In the genomic region with DNA sequence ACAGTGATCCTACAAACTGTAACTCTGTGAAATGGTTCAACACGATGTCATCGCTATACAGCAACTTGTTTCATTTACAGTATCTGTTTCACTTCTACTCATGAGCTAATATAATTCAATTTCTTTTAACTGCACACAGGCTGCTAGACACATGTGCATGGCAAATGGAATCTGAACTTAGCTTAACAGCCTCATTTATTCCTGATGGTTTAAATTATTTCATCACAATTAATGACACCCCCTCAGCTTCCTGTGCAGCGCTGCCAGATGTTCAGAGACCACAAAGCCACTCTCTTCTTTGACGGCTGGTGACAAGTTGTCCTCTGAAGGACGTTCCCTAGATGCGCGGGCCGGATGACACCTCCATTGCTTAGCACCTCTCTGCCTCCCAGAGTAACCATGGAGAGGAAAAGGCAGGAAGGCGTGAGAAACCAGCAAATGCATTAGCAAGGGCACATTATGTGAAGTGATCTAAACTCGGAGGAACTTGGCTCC, we compare ENCODE assay signal across 17 cellular contexts.
DNase-seq lines count a peak whose midpoint lies in the region; ATAC-seq, FAIRE-seq and TF ChIP-seq lines count a peak whose summit lies in the region.
"Had no signal": no experiment of that assay in that cellular context is flagged by ENCODE, and none has a peak within 500 bp of the region (broad histone marks: within the 10 kb centered on the region; RNA-seq: fewer than 3 reads in every experiment).

No MANE protein-coding gene starts in this region.

- no peak for TF ChIP-seq RAD21 in A549 (conservative IDR thresholded peaks at IDR 0.05 in 1 of 2, IDR thresholded peaks at IDR 0.05 in 1 of 2)

- H3K9me3 ChIP-seq in A549 (no peaks in the 10 kb centered on the region), PC-3 (ENCODE audit: low read length) (no peaks in the 10 kb centered on the region)
- H3K9me3 ChIP-seq: transverse colon had no signal

- in situ Hi-C loops in astrocyte of the spinal cord (cut with HindIII; ENCODE audit: low sequenced_read_pairs): no loop called here

- H3K27ac ChIP-seq in A549: no peak overlapping the region
- H3K27ac ChIP-seq in GM23338 (ENCODE audit: low read depth): peak overlapping the region; percentile 34; the same call in 1 of the 2 replicates
- no peak overlapping the region for H3K27ac ChIP-seq in mesendoderm (ENCODE audit: low read depth, low read length)
- H3K27ac ChIP-seq in PC-3 (ENCODE audit: low read length): no peak overlapping the region
- H3K27ac ChIP-seq: epithelial cell of prostate, HL-60, transverse colon had no signal

- peaks cover 50% of the 10 kb centered on the region for H3K4me1 Mint-ChIP-seq in GM23338
- H3K4me1 Mint-ChIP-seq: naive thymus-derived CD4-positive, alpha-beta T cell had no signal

- TF ChIP-seq CTCF in A549 (IDR thresholded peaks at IDR 0.05) (no peak), GM23338 (conservative IDR thresholded peaks at IDR 0.05; ENCODE audit: low read depth in 2 of 2) (no peak), astrocyte of the spinal cord (IDR thresholded peaks at IDR 0.05; ENCODE audit: low read depth, low read length) (no peak), PC-3 (conservative IDR thresholded peaks at IDR 0.05; ENCODE audit: low read depth, low read length) (no peak)

- H3K79me2 ChIP-seq in GM23338 (replicated peaks; ENCODE audit: insufficient read depth) (peaks cover 4% of the 10 kb centered on the region; the same call in 1 of the 2 replicates), mesendoderm (ENCODE audit: control insufficient read depth, insufficient read depth, low read length) (no peaks in the 10 kb centered on the region), PC-3 (ENCODE audit: low read length) (peaks cover 16% of the 10 kb centered on the region; the same call in 1 of the 2 replicates)

- CTCF ChIA-PET in A549 (lab: Yijun Ruan, JAX) (no interaction called here), PC-3 (lab: Charles Lee) (no interaction called here)

- no peak for DNase-seq in A549 (ENCODE audit: low read depth in 1 of 2, low spot score in 1 of 2)
- peak; percentile 33 for DNase-seq in GM23338 (ENCODE audit: low spot score)
- DNase-seq in astrocyte of the spinal cord (ENCODE audit: low read depth, low spot score): peak; percentile 55
- DNase-seq in mesendoderm: peak; percentile 47
- no peak for DNase-seq in LoVo (ENCODE audit: low spot score)
- no peak for DNase-seq in PC-3
- DNase-seq in stimulated activated CD4-positive, alpha-beta T cell treated with anti-CD3 and anti-CD28 coated beads, Interleukin-2, amount 100 ng/mL, for 24 hours: no peak
- DNase-seq: activated CD4-positive, alpha-beta memory T cell treated with anti-CD3 and anti-CD28 coated beads for 36 hours; GOT3; naive thymus-derived CD4-positive, alpha-beta T cell; NCI-H187; stimulated activated CD4-positive, alpha-beta T cell treated with anti-CD3 and anti-CD28 coated beads, Interleukin-4, amount 100 ng/mL, for 24 hours; T-helper 9 cell; transverse colon had no signal

- H3K27me3 ChIP-seq in GM23338 (ENCODE audit: insufficient read depth): no peaks in the 10 kb centered on the region
- H3K27me3 ChIP-seq in mesendoderm (ENCODE audit: insufficient read depth, low read length, poor library complexity): no peaks in the 10 kb centered on the region
- H3K27me3 ChIP-seq in PC-3 (ENCODE audit: low read length): no peaks in the 10 kb centered on the region
- H3K27me3 ChIP-seq: transverse colon had no signal

- no peaks in the 10 kb centered on the region for H4K20me1 ChIP-seq in GM23338 (replicated peaks; ENCODE audit: insufficient read depth)
- H4K20me1 ChIP-seq in PC-3 (ENCODE audit: low read length): no peaks in the 10 kb centered on the region

- 94% methylated on average over 10 of the region's 10 CpGs for WGBS in A549 (ENCODE audit: missing lambda C conversion rate)
- WGBS in mesendoderm (ENCODE audit: extremely low coverage, insufficient coverage, low lambda C conversion rate): no CpG with 5 or more reads among the region's 10 CpGs

- H3K27ac Mint-ChIP-seq in GM23338: 0 out of 2 replicates have a peak overlapping the region, but pooled peaks have one; percentile 18
- H3K27ac Mint-ChIP-seq: activated CD4-positive, alpha-beta memory T cell treated with anti-CD3 and anti-CD28 coated beads for 36 hours; naive thymus-derived CD4-positive, alpha-beta T cell had no signal

- H4K5ac ChIP-seq in mesendoderm (ENCODE audit: low read length): no peak overlapping the region

- peaks cover 9% of the 10 kb centered on the region for H3K27me3 Mint-ChIP-seq in GM23338 (ENCODE audit: insufficient read depth, low read depth, poor library complexity)
- H3K27me3 Mint-ChIP-seq: activated CD4-positive, alpha-beta memory T cell treated with anti-CD3 and anti-CD28 coated beads for 36 hours; naive thymus-derived CD4-positive, alpha-beta T cell had no signal

- no peak for TF ChIP-seq POLR2A in A549 (IDR thresholded peaks at IDR 0.05; ENCODE audit: low read length)

- no peaks in the 10 kb centered on the region for H3K9me2 ChIP-seq in GM23338 (ENCODE audit: insufficient read depth)
- H3K9me2 ChIP-seq in PC-3 (replicated peaks; ENCODE audit: low read length): no peaks in the 10 kb centered on the region

- no peaks in the 10 kb centered on the region for H3K36me3 Mint-ChIP-seq in GM23338 (ENCODE audit: low read depth)
- H3K36me3 Mint-ChIP-seq: activated CD4-positive, alpha-beta memory T cell treated with anti-CD3 and anti-CD28 coated beads for 36 hours; naive thymus-derived CD4-positive, alpha-beta T cell had no signal

- H3K4ac ChIP-seq in mesendoderm (ENCODE audit: low read depth, low read length): no peak overlapping the region

- no peaks in the 10 kb centered on the region for H3K9me3 Mint-ChIP-seq in GM23338

- intact Hi-C loops in PC-3 (cut with micrococcal nuclease): no loop called here

- H3K9ac ChIP-seq in mesendoderm (ENCODE audit: low read length) (no peak overlapping the region), PC-3 (ENCODE audit: low read length) (no peak overlapping the region)

- H3K4me1 ChIP-seq in A549 (no peaks in the 10 kb centered on the region), GM23338 (ENCODE audit: insufficient read depth) (peaks cover 15% of the 10 kb centered on the region), mesendoderm (ENCODE audit: control insufficient read depth, low read depth, low read length) (no peaks in the 10 kb centered on the region), PC-3 (ENCODE audit: insufficient read depth, low read length) (peaks cover 13% of the 10 kb centered on the region; the same call in 1 of the 2 replicates)

- H3K79me1 ChIP-seq in mesendoderm (ENCODE audit: low read length): no peaks in the 10 kb centered on the region

- ATAC-seq in A549 (no peak), GM23338 (peak; percentile 46), GM19395 (IDR thresholded peaks at IDR 0.05; ENCODE audit: unreplicated experiment) (no peak), PC-3 (no peak)
- ATAC-seq: naive thymus-derived CD4-positive, alpha-beta T cell had no signal

- H3K4me2 ChIP-seq in A549: no peak overlapping the region
- H3K4me2 ChIP-seq in GM23338: no peak overlapping the region
- H3K4me2 ChIP-seq in mesendoderm (ENCODE audit: low read length): no peak overlapping the region
- H3K4me2 ChIP-seq in PC-3 (ENCODE audit: low read length): no peak overlapping the region

- H2AFZ ChIP-seq in GM23338 (no peak overlapping the region), PC-3 (ENCODE audit: low read length) (no peak overlapping the region)

- POLR2A ChIA-PET in A549 (lab: Yijun Ruan, JAX) (no interaction called here), PC-3 (lab: Charles Lee; ENCODE audit: unreplicated experiment) (no interaction called here)

- BruUV-seq in PC-3 (replicated peaks; lab: Mats Ljungman, UMichigan): no TSS peak

- no peak overlapping the region for H2AK5ac ChIP-seq in mesendoderm (ENCODE audit: low read length)

- no peak overlapping the region for H2BK120ac ChIP-seq in mesendoderm (ENCODE audit: low read depth, low read length)

- no peak overlapping the region for H3K56ac ChIP-seq in mesendoderm (ENCODE audit: low read length)

- H3K23ac ChIP-seq in mesendoderm (ENCODE audit: low read length): no peak overlapping the region

- H4K8ac ChIP-seq in mesendoderm (ENCODE audit: low read depth, low read length): no peak overlapping the region

- H2BK5ac ChIP-seq in mesendoderm (ENCODE audit: low read length): no peak overlapping the region

- no peak for TF ChIP-seq EP300 in A549 (IDR thresholded peaks at IDR 0.05)

- FAIRE-seq in A549 (lab: Jason Lieb, UNC): peak; percentile 23

- no peaks in the 10 kb centered on the region for H3K36me3 ChIP-seq in GM23338 (ENCODE audit: insufficient read depth)
- no peaks in the 10 kb centered on the region for H3K36me3 ChIP-seq in mesendoderm (ENCODE audit: control insufficient read depth, insufficient read depth, low read length)
- no peaks in the 10 kb centered on the region for H3K36me3 ChIP-seq in PC-3 (ENCODE audit: low read depth, low read length)
- H3K36me3 ChIP-seq: transverse colon had no signal

- H3K4me3 Mint-ChIP-seq in GM23338: no peak overlapping the region
- H3K4me3 Mint-ChIP-seq: activated CD4-positive, alpha-beta memory T cell treated with anti-CD3 and anti-CD28 coated beads for 36 hours; naive thymus-derived CD4-positive, alpha-beta T cell had no signal

- H3K18ac ChIP-seq in mesendoderm (ENCODE audit: low read length): no peak overlapping the region

- no peak overlapping the region for H2BK15ac ChIP-seq in mesendoderm (replicated peaks; ENCODE audit: low read depth)

- no peak overlapping the region for H3K4me3 ChIP-seq in A549
- no peak overlapping the region for H3K4me3 ChIP-seq in GM23338
- H3K4me3 ChIP-seq in astrocyte of the spinal cord (ENCODE audit: low read depth, low read length): no peak overlapping the region
- no peak overlapping the region for H3K4me3 ChIP-seq in mesendoderm (ENCODE audit: low read length)
- no peak overlapping the region for H3K4me3 ChIP-seq in PC-3 (ENCODE audit: low read length)
- H3K4me3 ChIP-seq: transverse colon had no signal

- H3F3A ChIP-seq in GM23338 (replicated peaks; ENCODE audit: low read depth) (no peaks in the 10 kb centered on the region), PC-3 (ENCODE audit: low read length, unreplicated experiment) (no peaks in the 10 kb centered on the region)

TF ChIP-seq in A549, 52 proteins besides CTCF, POLR2A, EP300 and RAD21 (continues in another document):
- TF ChIP-seq MAZ (IDR thresholded peaks at IDR 0.05; ENCODE audit: borderline replicate concordance, low read depth, low read length): no peak
- no peak for TF ChIP-seq HOXB5 (CRISPR knock-in tag; IDR thresholded peaks at IDR 0.05)
- TF ChIP-seq ZFP36 (IDR thresholded peaks at IDR 0.05; ENCODE audit: borderline replicate concordance, partially characterized antibody): no peak
- TF ChIP-seq MYC (IDR thresholded peaks at IDR 0.05; ENCODE audit: borderline replicate concordance, low read length): no peak
- TF ChIP-seq NFE2L2 (conservative IDR thresholded peaks at IDR 0.05; ENCODE audit: low read length): no peak

TF ChIP-seq in GM23338, 12 proteins besides CTCF, POLR2A, EP300 and RAD21 (continues in another document):
- no peak for TF ChIP-seq EZH2 (IDR thresholded peaks at IDR 0.05; ENCODE audit: low read depth, unreplicated experiment)
- no peak for TF ChIP-seq JUNB (IDR thresholded peaks at IDR 0.05; ENCODE audit: unreplicated experiment)
- no peak for TF ChIP-seq EZH2phosphoT487 (IDR thresholded peaks at IDR 0.05; ENCODE audit: unreplicated experiment)
- no peak for TF ChIP-seq ZNF331 (CRISPR knock-in tag; IDR thresholded peaks at IDR 0.05; ENCODE audit: low read depth)
- no peak for TF ChIP-seq ZNF114 (CRISPR knock-in tag; IDR thresholded peaks at IDR 0.05)
- no peak for TF ChIP-seq POLR2AphosphoS5 (IDR thresholded peaks at IDR 0.05; ENCODE audit: low read depth)

Comparison
In these comparisons a context has a peak if more than half of its experiments do, and no peak if none do; other contexts are left out.
1. DNase-seq: peak in GM23338 (single experiment), astrocyte of the spinal cord (single experiment) and mesendoderm (single experiment); none in A549 (0 of 2), LoVo (single experiment), PC-3 (single experiment) and stimulated activated CD4-positive, alpha-beta T cell treated with anti-CD3 and anti-CD28 coated beads, Interleukin-2, amount 100 ng/mL, for 24 hours (0 of 2).